ENCODE assay signal across 8 cellular contexts in genomic region chr9:21392270-21392669, GRCh38. TPM values are rescaled to one million over a fixed set of nuclear protein-coding genes. Genes with fewer than 3 reads are reported as not detected.
DNase-seq lines count a peak whose midpoint lies in the region; ATAC-seq and TF ChIP-seq lines count a peak whose summit lies in the region.

No MANE protein-coding gene starts in this region.

- TF ChIP-seq CTCF in mucosa of descending colon (IDR thresholded peaks at IDR 0.05) = no peak

- peak in 1 of 3 donors; percentile 21 for DNase-seq in CD4-positive, CD25-positive, alpha-beta regulatory T cell
- DNase-seq in SW480 (ENCODE audit: low spot score) (peak; percentile 60), mucosa of descending colon (no peak), immature natural killer cell (no peak), activated gamma-delta T cell (lab: John Stamatoyannopoulos, UW) (no peak), activated gamma-delta T cell treated with Interleukin-2 at 50 U/mL for 16 hours (no peak)

- H3K36me3 Mint-ChIP-seq in CD4-positive, CD25-positive, alpha-beta regulatory T cell = no peaks in the 10 kb centered on the region
- peaks cover 0 to 3% (median 0%) of the 10 kb centered on the region in 3 donors for H3K36me3 Mint-ChIP-seq in immature natural killer cell

- ATAC-seq in CD4-positive, CD25-positive, alpha-beta regulatory T cell (ENCODE audit: low read depth in 2 of 2) = peak; percentile 38 to 49
- ATAC-seq in GM18873 (IDR thresholded peaks at IDR 0.05; ENCODE audit: low FRiP score, unreplicated experiment) = peak; percentile 88
- ATAC-seq in HG03064 (IDR thresholded peaks at IDR 0.05; ENCODE audit: low read depth, unreplicated experiment) = peak; percentile 73
- ATAC-seq in mucosa of descending colon = peak; percentile 80

- no peak overlapping the region for H3K4me3 ChIP-seq in CD4-positive, CD25-positive, alpha-beta regulatory T cell (ENCODE audit: low read depth, low read length)
- no peak overlapping the region for H3K4me3 ChIP-seq in mucosa of descending colon

- peaks cover 52% of the 10 kb centered on the region for H3K27me3 ChIP-seq in CD4-positive, CD25-positive, alpha-beta regulatory T cell (ENCODE audit: control insufficient read depth, insufficient read depth, low read length)

- intact Hi-C loops in mucosa of descending colon (cut with DNase I, micrococcal nuclease) = loop anchor here in 1 of 2 donors (5.0 kb wide), 1 partner anchor 75 kb away; no protein-coding TSS in a partner anchor

- H3K9me3 ChIP-seq in CD4-positive, CD25-positive, alpha-beta regulatory T cell (ENCODE audit: control insufficient read depth in 2 of 2, low read length in 2 of 2) = no peaks in the 10 kb centered on the region
- H3K9me3 ChIP-seq in mucosa of descending colon = no peaks in the 10 kb centered on the region

- no peak overlapping the region for H3K27ac ChIP-seq in CD4-positive, CD25-positive, alpha-beta regulatory T cell (ENCODE audit: insufficient read depth, low read length, poor library complexity, severe bottlenecking)

- H3K4me1 Mint-ChIP-seq in CD4-positive, CD25-positive, alpha-beta regulatory T cell = peaks cover 4 to 15% (median 5%) of the 10 kb centered on the region in 4 donors
- H3K4me1 Mint-ChIP-seq in immature natural killer cell = peaks cover 6 to 11% of the 10 kb centered on the region in 2 donors

- peaks cover 6% of the 10 kb centered on the region for H3K4me1 ChIP-seq in CD4-positive, CD25-positive, alpha-beta regulatory T cell (ENCODE audit: control insufficient read depth, insufficient read depth, low read length, poor library complexity, severe bottlenecking)
- H3K4me1 ChIP-seq in mucosa of descending colon (ENCODE audit: low read depth) = no peaks in the 10 kb centered on the region

- no peak overlapping the region for H3K27ac Mint-ChIP-seq in CD4-positive, CD25-positive, alpha-beta regulatory T cell
- H3K27ac Mint-ChIP-seq in immature natural killer cell = no peak overlapping the region

- H3K36me3 ChIP-seq in CD4-positive, CD25-positive, alpha-beta regulatory T cell (ENCODE audit: control insufficient read depth, insufficient read depth, low read length) = no peaks in the 10 kb centered on the region
- H3K36me3 ChIP-seq in mucosa of descending colon (ENCODE audit: low read depth) = no peaks in the 10 kb centered on the region

- peaks cover 0 to 2% (median 0%) of the 10 kb centered on the region in 7 donors for H3K9me3 Mint-ChIP-seq in CD4-positive, CD25-positive, alpha-beta regulatory T cell
- H3K9me3 Mint-ChIP-seq in immature natural killer cell = peaks cover 0 to 1% (median 0%) of the 10 kb centered on the region in 6 donors

- H3K4me3 Mint-ChIP-seq in CD4-positive, CD25-positive, alpha-beta regulatory T cell = no peak overlapping the region
- no peak overlapping the region for H3K4me3 Mint-ChIP-seq in immature natural killer cell

- H3K27me3 Mint-ChIP-seq in CD4-positive, CD25-positive, alpha-beta regulatory T cell = peaks cover 73% of the 10 kb centered on the region
- peaks cover 4 to 32% (median 16%) of the 10 kb centered on the region in 3 donors for H3K27me3 Mint-ChIP-seq in immature natural killer cell (ENCODE audit: low read depth in 3 of 3)

RNA-seq across cellular contexts. Expression of gene IFNA2, which starts 7.1 kb away (rescaled TPM):
- not detected for total RNA-seq in CD4-positive, CD25-positive, alpha-beta regulatory T cell
- polyA plus RNA-seq in CD4-positive, CD25-positive, alpha-beta regulatory T cell = not detected
- total RNA-seq in mucosa of descending colon = not detected
- polyA plus RNA-seq in immature natural killer cell = not detected

RNA-seq across cellular contexts. Expression of gene IFNA8, which starts 16.6 kb away (rescaled TPM):
- not detected for total RNA-seq in CD4-positive, CD25-positive, alpha-beta regulatory T cell
- not detected for polyA plus RNA-seq in CD4-positive, CD25-positive, alpha-beta regulatory T cell
- total RNA-seq in mucosa of descending colon = not detected
- not detected for polyA plus RNA-seq in immature natural killer cell

RNA-seq across cellular contexts. Expression of gene IFNA13, which starts 24.4 kb away (rescaled TPM):
- total RNA-seq in CD4-positive, CD25-positive, alpha-beta regulatory T cell = not detected
- polyA plus RNA-seq in CD4-positive, CD25-positive, alpha-beta regulatory T cell = not detected
- not detected for total RNA-seq in mucosa of descending colon
- not detected for polyA plus RNA-seq in immature natural killer cell

RNA-seq across cellular contexts. Expression of gene IFNA6, which starts 41.6 kb away (rescaled TPM):
- total RNA-seq in CD4-positive, CD25-positive, alpha-beta regulatory T cell = not detected
- polyA plus RNA-seq in CD4-positive, CD25-positive, alpha-beta regulatory T cell = not detected
- total RNA-seq in mucosa of descending colon = not detected
- polyA plus RNA-seq in immature natural killer cell = not detected

RNA-seq across cellular contexts. Expression of gene IFNA1, which starts 48.0 kb away (rescaled TPM):
- total RNA-seq in CD4-positive, CD25-positive, alpha-beta regulatory T cell = not detected
- polyA plus RNA-seq in CD4-positive, CD25-positive, alpha-beta regulatory T cell = not detected
- total RNA-seq in mucosa of descending colon = not detected
- polyA plus RNA-seq in immature natural killer cell = not detected
